21 cellular contexts compared by ENCODE assay signal in the genomic region with DNA sequence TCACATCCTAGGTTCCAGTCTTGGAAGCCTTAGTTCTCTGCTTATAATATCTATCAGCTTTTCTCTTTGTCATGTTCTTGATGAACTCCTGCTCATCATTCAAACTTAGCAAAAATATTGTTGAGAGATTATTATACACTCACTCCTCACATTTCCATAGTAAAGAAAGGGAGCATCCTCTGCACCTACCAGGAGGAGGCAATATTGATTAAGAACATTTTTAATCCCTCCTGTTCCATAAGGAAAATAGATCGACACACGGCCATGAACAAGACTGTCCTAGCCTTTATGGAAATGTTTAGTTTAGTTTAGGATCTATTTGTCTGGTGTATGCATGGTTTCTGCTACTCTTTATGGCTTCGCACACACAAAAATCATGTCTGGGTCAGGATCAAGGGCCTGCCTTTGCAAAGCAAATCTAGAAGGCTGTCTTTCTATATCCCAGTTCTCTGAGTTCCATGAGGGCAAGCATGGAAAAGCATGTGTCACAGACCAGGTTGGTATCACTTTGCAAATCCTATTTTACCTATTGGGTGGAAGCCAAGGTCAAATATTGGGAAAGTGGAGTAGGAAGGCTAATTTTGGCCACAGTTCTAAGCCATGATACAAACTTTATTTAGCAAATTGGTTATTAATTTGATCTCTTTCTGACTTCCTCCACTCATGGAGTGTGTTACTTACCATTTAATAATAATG.
A peak's percentile ranks its signal among the peaks of the same experiment; 100 is the strongest.
DNase-seq lines count a peak whose midpoint lies in the region; ATAC-seq and TF ChIP-seq lines count a peak whose summit lies in the region.
"Had no signal": no experiment of that assay in that cellular context is flagged by ENCODE, and none has a peak within 500 bp of the region (broad histone marks: within the 10 kb centered on the region; RNA-seq: fewer than 3 reads in every experiment).

No MANE protein-coding gene starts in this region.

- no TSS peak for BruUV-seq in A673 (replicated peaks; lab: Mats Ljungman, UMichigan)

- H3K4me3 Mint-ChIP-seq in activated CD4-positive, alpha-beta T cell treated with anti-CD3 and anti-CD28 coated beads, Interleukin-2, amount 10 ng/mL, durations not matched to agents 24 days and 14 days, result no peak overlapping the region
- H3K4me3 Mint-ChIP-seq in nephron progenitor cell, result no peak overlapping the region
- H3K4me3 Mint-ChIP-seq: activated CD4-positive, alpha-beta memory T cell treated with anti-CD3 and anti-CD28 coated beads, Interleukin-2, amount 10 ng/mL, durations not matched to agents 7 days and 5 days; activated naive CD8-positive, alpha-beta T cell treated with anti-CD3 and anti-CD28 coated beads for 36 hours; naive thymus-derived CD4-positive, alpha-beta T cell had no signal

- 97% methylated on average over 3 of the region's 3 CpGs for WGBS in liver

- H3K4me1 Mint-ChIP-seq in activated CD4-positive, alpha-beta T cell treated with anti-CD3 and anti-CD28 coated beads, Interleukin-2, amount 10 ng/mL, durations not matched to agents 24 days and 14 days, result no peaks in the 10 kb centered on the region
- H3K4me1 Mint-ChIP-seq in nephron progenitor cell, result no peaks in the 10 kb centered on the region
- H3K4me1 Mint-ChIP-seq: activated CD4-positive, alpha-beta memory T cell treated with anti-CD3 and anti-CD28 coated beads, Interleukin-2, amount 10 ng/mL, durations not matched to agents 7 days and 5 days; activated naive CD8-positive, alpha-beta T cell treated with anti-CD3 and anti-CD28 coated beads for 36 hours had no signal

- peaks cover 6% of the 10 kb centered on the region for H3K27me3 Mint-ChIP-seq in activated CD4-positive, alpha-beta T cell treated with anti-CD3 and anti-CD28 coated beads, Interleukin-2, amount 10 ng/mL, durations not matched to agents 24 days and 14 days
- no peaks in the 10 kb centered on the region for H3K27me3 Mint-ChIP-seq in nephron progenitor cell (ENCODE audit: low read depth, poor library complexity)
- H3K27me3 Mint-ChIP-seq: activated CD4-positive, alpha-beta memory T cell treated with anti-CD3 and anti-CD28 coated beads, Interleukin-2, amount 10 ng/mL, durations not matched to agents 7 days and 5 days; activated naive CD8-positive, alpha-beta T cell treated with anti-CD3 and anti-CD28 coated beads for 36 hours had no signal

- no peaks in the 10 kb centered on the region for H3K36me3 Mint-ChIP-seq in activated CD4-positive, alpha-beta T cell treated with anti-CD3 and anti-CD28 coated beads, Interleukin-2, amount 10 ng/mL, durations not matched to agents 24 days and 14 days (ENCODE audit: low read depth)
- H3K36me3 Mint-ChIP-seq in nephron progenitor cell (ENCODE audit: low read depth), result no peaks in the 10 kb centered on the region
- H3K36me3 Mint-ChIP-seq: activated naive CD8-positive, alpha-beta T cell treated with anti-CD3 and anti-CD28 coated beads for 36 hours had no signal

- H3K9me3 Mint-ChIP-seq in activated CD4-positive, alpha-beta T cell treated with anti-CD3 and anti-CD28 coated beads, Interleukin-2, amount 10 ng/mL, durations not matched to agents 24 days and 14 days, result peaks cover 4% of the 10 kb centered on the region
- H3K9me3 Mint-ChIP-seq in nephron progenitor cell, result no peaks in the 10 kb centered on the region

- CTCF ChIA-PET in A673 (lab: Charles Lee), result no interaction called here

- H3K4me3 ChIP-seq in A673 (ENCODE audit: low read depth, low read length, poor library complexity, severe bottlenecking) (no peak overlapping the region), liver (ENCODE audit: low read depth in 1 of 3, low read length in 3 of 3) (no peak overlapping the region), lower lobe of right lung (no peak overlapping the region)
- H3K4me3 ChIP-seq: heart left ventricle, upper lobe of right lung had no signal

- H3K27ac ChIP-seq in A673 (ENCODE audit: low read depth, low read length, poor library complexity, severe bottlenecking) (no peak overlapping the region), VCaP (no peak overlapping the region), liver (ENCODE audit: low read depth in 1 of 2, low read length in 2 of 2) (peak overlapping the region in 1 of 2 donors; percentile 74), lower lobe of right lung (no peak overlapping the region)
- H3K27ac ChIP-seq: upper lobe of right lung had no signal

- DNase-seq in A673 (ENCODE audit: low spot score), result no peak
- peak; percentile 17 for DNase-seq in HT-29 (ENCODE audit: low spot score)
- no peak for DNase-seq in activated CD4-positive, alpha-beta T cell treated with anti-CD3 and anti-CD28 coated beads, Interleukin-2, amount 10 ng/mL, durations not matched to agents 24 days and 14 days
- DNase-seq in nephron progenitor cell, result no peak
- no peak for DNase-seq in lower lobe of right lung
- DNase-seq: activated CD4-positive, alpha-beta memory T cell treated with anti-CD3 and anti-CD28 coated beads, Interleukin-2, amount 10 ng/mL, durations not matched to agents 7 days and 5 days; activated effector memory CD4-positive, alpha-beta T cell treated with Interleukin-2 at 50 U/mL for 16 hours; activated naive CD8-positive, alpha-beta T cell treated with anti-CD3 and anti-CD28 coated beads for 36 hours; heart left ventricle; naive thymus-derived CD4-positive, alpha-beta T cell; NCI-H1105; NCI-H2029 treated with DMSO at 0.1 percent for 48 hours; NCI-H446; occipital lobe; SHP77; small intestine; stimulated activated CD4-positive, alpha-beta T cell treated with anti-CD3 and anti-CD28 coated beads, Interleukin-2, amount 100 ng/mL, for 24 hours; upper lobe of right lung had no signal

- no peak overlapping the region for H3K27ac Mint-ChIP-seq in activated CD4-positive, alpha-beta T cell treated with anti-CD3 and anti-CD28 coated beads, Interleukin-2, amount 10 ng/mL, durations not matched to agents 24 days and 14 days
- no peak overlapping the region for H3K27ac Mint-ChIP-seq in nephron progenitor cell
- H3K27ac Mint-ChIP-seq: activated CD4-positive, alpha-beta memory T cell treated with anti-CD3 and anti-CD28 coated beads, Interleukin-2, amount 10 ng/mL, durations not matched to agents 7 days and 5 days; activated naive CD8-positive, alpha-beta T cell treated with anti-CD3 and anti-CD28 coated beads for 36 hours had no signal

- intact Hi-C loops in A673 (cut with micrococcal nuclease; ENCODE audit: unreplicated experiment) (no loop called here), lower lobe of right lung (cut with DNase I) (no loop called here)
- intact Hi-C loops in activated CD4-positive, alpha-beta T cell treated with anti-CD3 and anti-CD28 coated beads, Interleukin-2, amount 10 ng/mL, durations not matched to agents 24 days and 14 days (cut with micrococcal nuclease), result no loop called here

- H3K9ac ChIP-seq in liver (ENCODE audit: low read depth in 1 of 2, low read length in 2 of 2), result no peak overlapping the region

- H3K4me1 ChIP-seq in A673 (ENCODE audit: insufficient read depth, low read length, poor library complexity, severe bottlenecking), result no peaks in the 10 kb centered on the region
- H3K4me1 ChIP-seq in liver (ENCODE audit: control insufficient read depth in 4 of 4, insufficient read depth in 4 of 4, low read length in 3 of 4), result peaks cover 3 to 23% (median 16%) of the 10 kb centered on the region in 4 donors
- peaks cover 17% of the 10 kb centered on the region for H3K4me1 ChIP-seq in lower lobe of right lung

- no peak for ATAC-seq in GM18498 (IDR thresholded peaks at IDR 0.05; ENCODE audit: unreplicated experiment)
- no peak for ATAC-seq in lower lobe of right lung
- ATAC-seq: heart left ventricle; naive thymus-derived CD4-positive, alpha-beta T cell; upper lobe of right lung had no signal

- no peaks in the 10 kb centered on the region for H3K36me3 ChIP-seq in A673 (ENCODE audit: insufficient read depth, low read length, poor library complexity, severe bottlenecking)
- H3K36me3 ChIP-seq in liver (ENCODE audit: control insufficient read depth in 4 of 4, insufficient read depth in 3 of 4, low read depth in 1 of 4, low read length in 3 of 4), result no peaks in the 10 kb centered on the region
- no peaks in the 10 kb centered on the region for H3K36me3 ChIP-seq in lower lobe of right lung
- H3K36me3 ChIP-seq: heart left ventricle, upper lobe of right lung had no signal

- H3K9me3 ChIP-seq in A673 (ENCODE audit: low read depth, low read length, poor library complexity, severe bottlenecking) (no peaks in the 10 kb centered on the region), liver (ENCODE audit: control insufficient read depth in 4 of 4, low read length in 3 of 4) (no peaks in the 10 kb centered on the region), lower lobe of right lung (no peaks in the 10 kb centered on the region)
- H3K9me3 ChIP-seq: heart left ventricle, upper lobe of right lung had no signal

- H3K27me3 ChIP-seq in A673 (replicated peaks; ENCODE audit: insufficient read depth, low read depth, low read length, poor library complexity) (no peaks in the 10 kb centered on the region), liver (ENCODE audit: control insufficient read depth in 4 of 4, insufficient read depth in 4 of 4, low read length in 3 of 4) (no peaks in the 10 kb centered on the region), lower lobe of right lung (ENCODE audit: low read depth) (no peaks in the 10 kb centered on the region)
- H3K27me3 ChIP-seq: heart left ventricle, upper lobe of right lung had no signal

- peak; percentile 36; the same call in 1 of the 2 replicates for TF ChIP-seq CTCF in A673 (conservative IDR thresholded peaks at IDR 0.05; ENCODE audit: low read depth, low read length)
- peak; percentile 39; the same call in 1 of the 2 replicates for TF ChIP-seq CTCF in VCaP (conservative IDR thresholded peaks at IDR 0.05)
- TF ChIP-seq CTCF in liver (IDR thresholded peaks at IDR 0.05; ENCODE audit: low read depth, low read length, missing input control), result no peak
- no peak for TF ChIP-seq CTCF in nephron progenitor cell (IDR thresholded peaks at IDR 0.05)
- no peak for TF ChIP-seq CTCF in lower lobe of right lung (IDR thresholded peaks at IDR 0.05)

- POLR2A ChIA-PET in A673 (lab: Charles Lee; ENCODE audit: low non-redundant PET), result no interaction called here

- TF ChIP-seq RAD21 in liver (IDR thresholded peaks at IDR 0.05), result peak; percentile 36 to 38

TF ChIP-seq in liver, 16 proteins besides CTCF, POLR2A, EP300 and RAD21 (continues in another document):
- TF ChIP-seq SP1 (IDR thresholded peaks at IDR 0.05), result peak; percentile 38
- no peak for TF ChIP-seq FOXA2 (IDR thresholded peaks at IDR 0.05)
- no peak for TF ChIP-seq HNF4G (IDR thresholded peaks at IDR 0.05)
- TF ChIP-seq NR2F2 (IDR thresholded peaks at IDR 0.05), result no peak
- peak in 1 of 2 donors; percentile 56 for TF ChIP-seq RXRA (IDR thresholded peaks at IDR 0.05)
- peak; percentile 39 for TF ChIP-seq YY1 (IDR thresholded peaks at IDR 0.05)
- no peak for TF ChIP-seq TAF1 (conservative IDR thresholded peaks at IDR 0.05)
- TF ChIP-seq GABPA (IDR thresholded peaks at IDR 0.05 in 1 of 2, conservative IDR thresholded peaks at IDR 0.05 in 1 of 2), result no peak
- peak in 1 of 2 donors; percentile 39 for TF ChIP-seq EGR1 (IDR thresholded peaks at IDR 0.05; ENCODE audit: low read depth in 2 of 2)
- TF ChIP-seq, protein P1, sequence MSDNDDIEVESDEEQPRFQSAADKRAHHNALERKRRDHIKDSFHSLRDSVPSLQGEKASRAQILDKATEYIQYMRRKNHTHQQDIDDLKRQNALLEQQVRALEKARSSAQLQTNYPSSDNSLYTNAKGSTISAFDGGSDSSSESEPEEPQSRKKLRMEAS (IDR thresholded peaks at IDR 0.05), result peak; percentile 70
- peak; percentile 25 to 47 for TF ChIP-seq HNF4A (conservative IDR thresholded peaks at IDR 0.05)

Comparison
In these comparisons a context has a peak if more than half of its experiments do, and no peak if none do; other contexts are left out.
1. CTCF ChIP-seq: peak in A673 (single experiment) and VCaP (single experiment); none in liver (single experiment), nephron progenitor cell (single experiment) and lower lobe of right lung (single experiment).